24 cellular contexts compared by ENCODE assay signal in genomic region chr9:137924169-137924568, GRCh38. TPM values are rescaled to one million over a fixed set of nuclear protein-coding genes. Genes with fewer than 3 reads are reported as not detected.
"Had no signal": no experiment of that assay in that cellular context is flagged by ENCODE, and none has a peak within 500 bp of the region (broad histone marks: within the 10 kb centered on the region; RNA-seq: fewer than 3 reads in every experiment).

No MANE protein-coding gene starts in this region.

- ATAC-seq: left colon; left lung; lower lobe of right lung; naive thymus-derived CD8-positive, alpha-beta T cell; pancreas; right cardiac atrium; stimulated activated effector memory CD8-positive, alpha-beta T cell treated with anti-CD3 and anti-CD28 coated beads, Interleukin-12 subunit alpha, Interleukin-12 subunit beta, amount 100 ng/mL, for 72 hours; stimulated activated naive CD8-positive, alpha-beta T cell treated with anti-CD3 and anti-CD28 coated beads, Interleukin-15, amount 100 ng/mL, for 72 hours had no signal

- H3K9me3 ChIP-seq: pancreas, prostate gland, sigmoid colon, vagina had no signal

- FAIRE-seq: keratinocyte, pancreas, small intestine had no signal

- DNase-seq: hippocampal formation; left colon; left lung; lower lobe of right lung; mammary epithelial cell; mesenchymal stem cell; naive thymus-derived CD8-positive, alpha-beta T cell; nucleus accumbens; pancreas; posterior cingulate gyrus; retina; right cardiac atrium; sigmoid colon; small intestine; spleen; stimulated activated CD4-positive, alpha-beta T cell treated with anti-CD3 and anti-CD28 coated beads, Interleukin-4, amount 100 ng/mL, for 24 hours; stimulated activated naive CD4-positive, alpha-beta T cell treated with Interleukin-2 at 50 U/mL for 16 hours; stimulated activated naive CD8-positive, alpha-beta T cell treated with anti-CD3 and anti-CD28 coated beads, Interleukin-15, amount 100 ng/mL, for 72 hours had no signal

- H3K4me3 ChIP-seq: left lung, lower lobe of right lung, pancreas, prostate gland, sigmoid colon, spleen, tibial nerve, vagina had no signal

- H3K27ac ChIP-seq: left lung, lower lobe of right lung, pancreas, prostate gland, sigmoid colon, spleen, tibial nerve, vagina had no signal

- H3K36me3 ChIP-seq: left lung, lower lobe of right lung, pancreas, prostate gland, sigmoid colon, spleen, tibial nerve, vagina had no signal

- H3K4me1 ChIP-seq: left lung, lower lobe of right lung, pancreas, prostate gland, sigmoid colon, spleen, tibial nerve, vagina had no signal

- H3K27me3 ChIP-seq: sigmoid colon, tibial nerve, vagina had no signal

RNA-seq across cellular contexts. Expression of gene CACNA1B, which starts 46.6 kb away (rescaled TPM):
- total RNA-seq: naive thymus-derived CD8-positive, alpha-beta T cell had no signal
- polyA plus RNA-seq: liver; mammary epithelial cell; naive thymus-derived CD8-positive, alpha-beta T cell had no signal
